20 cellular contexts compared by ENCODE assay signal in genomic region chr10:86940677-86941076, GRCh38. TPM values are rescaled to one million over a fixed set of nuclear protein-coding genes. Genes with fewer than 3 reads are reported as not detected.
"Had no signal": no experiment of that assay in that cellular context is flagged by ENCODE, and none has a peak within 500 bp of the region (broad histone marks: within the 10 kb centered on the region; RNA-seq: fewer than 3 reads in every experiment).

No MANE protein-coding gene starts in this region.

- H3K36me3 ChIP-seq: brain microvascular endothelial cell had no signal

- ATAC-seq: activated T-helper 17 cell treated with anti-CD3 and anti-CD28 coated beads, Interleukin-2, amount 50 U/mL, for 72 hours; lower lobe of right lung; stimulated activated naive CD8-positive, alpha-beta T cell treated with anti-CD3 and anti-CD28 coated beads, Interleukin-15, Interleukin-2, amounts not matched to agents 100 U/mL and 50 U/mL, for 24 hours had no signal

- H3K9me3 ChIP-seq: lower lobe of right lung, suprapubic skin, upper lobe of left lung had no signal

- H3K4me3 ChIP-seq: lower lobe of right lung, suprapubic skin, upper lobe of left lung had no signal

- DNase-seq: activated CD4-positive, alpha-beta T cell treated with anti-CD3 and anti-CD28 coated beads, Interleukin-2, amount 50 U/mL, for 1 hour; activated CD4-positive, CD25-positive, alpha-beta regulatory T cell treated with anti-CD3 and anti-CD28 coated beads, Interleukin-2, amount 50 U/mL, for 72 hours; activated naive CD4-positive, alpha-beta T cell treated with anti-CD3 and anti-CD28 coated beads, Interleukin-2, amount 50 U/mL, for 16 hours; activated T-cell treated with anti-CD3 and anti-CD28 coated beads, Interleukin-2, amount 50 U/mL, for 1 hour; aorta; brain microvascular endothelial cell; effector CD8-positive, alpha-beta T cell; lower lobe of right lung; nucleus accumbens; stimulated activated CD4-positive, alpha-beta T cell treated with anti-CD3 and anti-CD28 coated beads, Interleukin-2, amount 100 ng/mL, for 24 hours; stimulated activated naive CD8-positive, alpha-beta T cell treated with anti-CD3 and anti-CD28 coated beads, Interleukin-15, Interleukin-2, amounts not matched to agents 100 U/mL and 50 U/mL, for 24 hours; T1000; upper lobe of left lung had no signal

- H3K27ac Mint-ChIP-seq: activated T-helper 17 cell treated with anti-CD3 and anti-CD28 coated beads, Interleukin-2, amount 50 U/mL, for 72 hours; dendritic cell treated with granulocyte-macrophage colony-stimulating factor and Interleukin-4, amounts not matched to agents 40 ng/mL and 50 ng/mL, for 4 days; mesothelial cell of epicardium; nephron; progenitor cell of endocrine pancreas had no signal

- H3K27ac ChIP-seq: brain microvascular endothelial cell, lower lobe of right lung, suprapubic skin, upper lobe of left lung had no signal

- H3K4me1 Mint-ChIP-seq: activated T-helper 17 cell treated with anti-CD3 and anti-CD28 coated beads, Interleukin-2, amount 50 U/mL, for 72 hours had no signal

- H3K27me3 ChIP-seq: brain microvascular endothelial cell, suprapubic skin, upper lobe of left lung had no signal

- H3K4me3 Mint-ChIP-seq: dendritic cell treated with granulocyte-macrophage colony-stimulating factor and Interleukin-4, amounts not matched to agents 40 ng/mL and 50 ng/mL, for 4 days; mesothelial cell of epicardium; nephron had no signal

- H3K9me3 Mint-ChIP-seq: activated T-helper 17 cell treated with anti-CD3 and anti-CD28 coated beads, Interleukin-2, amount 50 U/mL, for 72 hours; dendritic cell treated with granulocyte-macrophage colony-stimulating factor and Interleukin-4, amounts not matched to agents 40 ng/mL and 50 ng/mL, for 4 days; mesothelial cell of epicardium; nephron had no signal

- H3K27me3 Mint-ChIP-seq: activated T-helper 17 cell treated with anti-CD3 and anti-CD28 coated beads, Interleukin-2, amount 50 U/mL, for 72 hours; progenitor cell of endocrine pancreas had no signal

RNA-seq across cellular contexts. Expression of gene MMRN2, which starts 16.7 kb away (rescaled TPM):
- total RNA-seq: T-helper 1 cell treated with Interleukin-12 subunit alpha and Interleukin-12 subunit beta and Interleukin-4 antibody, amounts not matched to agents 30 ng/mL and 1 ng/mL, for 36 hours had no signal

RNA-seq across cellular contexts. Expression of gene SNCG, which starts 17.7 kb away (rescaled TPM):
- total RNA-seq: activated T-helper 17 cell treated with anti-CD3 and anti-CD28 coated beads, Interleukin-2, amount 50 U/mL, for 72 hours had no signal

RNA-seq across cellular contexts. Expression of gene ADIRF, which starts 27.6 kb away (rescaled TPM):
- total RNA-seq: activated T-helper 17 cell treated with anti-CD3 and anti-CD28 coated beads, Interleukin-2, amount 50 U/mL, for 72 hours; mesothelial cell of epicardium; progenitor cell of endocrine pancreas; T-helper 1 cell treated with Interleukin-12 subunit alpha and Interleukin-12 subunit beta and Interleukin-4 antibody, amounts not matched to agents 30 ng/mL and 1 ng/mL, for 36 hours had no signal
